ENCODE assay signal across 2 cellular contexts in the genomic region with DNA sequence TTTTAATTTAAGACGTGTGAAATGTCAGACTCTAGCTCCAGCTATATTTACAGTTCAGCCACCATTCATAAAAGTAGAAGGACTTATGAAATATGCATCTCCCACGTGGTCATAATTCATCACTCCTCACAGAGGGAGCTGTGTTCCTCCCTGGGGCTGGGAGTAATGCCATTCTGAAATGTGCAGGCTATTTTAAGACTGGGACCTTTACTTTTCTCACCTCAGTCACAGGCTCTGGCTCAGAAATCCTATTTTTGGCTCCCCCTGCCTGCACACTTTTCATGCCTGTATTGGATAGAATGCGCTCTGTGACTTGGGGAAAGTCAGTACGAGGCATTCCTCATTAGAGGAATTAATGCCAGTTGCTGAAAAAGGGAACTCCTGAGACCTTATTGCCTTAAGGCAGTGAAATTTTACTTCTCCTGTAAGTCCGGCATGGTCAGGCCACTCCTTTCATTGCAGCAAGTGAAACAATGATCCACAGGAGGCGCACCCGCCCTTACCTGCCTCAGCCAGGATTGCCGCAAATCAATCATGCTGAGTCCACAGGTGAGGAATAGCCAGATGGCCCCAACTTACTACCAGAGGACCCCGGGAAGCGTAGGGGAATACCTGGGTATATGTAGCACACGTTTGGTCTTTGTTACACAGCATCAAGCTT.
A peak's percentile ranks its signal among the peaks of the same experiment; 100 is the strongest.
TF ChIP-seq lines count a peak whose summit lies in the region.

No MANE protein-coding gene starts in this region.

TF ChIP-seq in GM23338, 12 proteins besides CTCF, POLR2A, EP300 and RAD21:
- no peak for TF ChIP-seq ZNF331 (CRISPR knock-in tag; IDR thresholded peaks at IDR 0.05; ENCODE audit: low read depth)
- TF ChIP-seq POLR2AphosphoS5 (IDR thresholded peaks at IDR 0.05; ENCODE audit: low read depth) = no peak
- TF ChIP-seq, protein P1, sequence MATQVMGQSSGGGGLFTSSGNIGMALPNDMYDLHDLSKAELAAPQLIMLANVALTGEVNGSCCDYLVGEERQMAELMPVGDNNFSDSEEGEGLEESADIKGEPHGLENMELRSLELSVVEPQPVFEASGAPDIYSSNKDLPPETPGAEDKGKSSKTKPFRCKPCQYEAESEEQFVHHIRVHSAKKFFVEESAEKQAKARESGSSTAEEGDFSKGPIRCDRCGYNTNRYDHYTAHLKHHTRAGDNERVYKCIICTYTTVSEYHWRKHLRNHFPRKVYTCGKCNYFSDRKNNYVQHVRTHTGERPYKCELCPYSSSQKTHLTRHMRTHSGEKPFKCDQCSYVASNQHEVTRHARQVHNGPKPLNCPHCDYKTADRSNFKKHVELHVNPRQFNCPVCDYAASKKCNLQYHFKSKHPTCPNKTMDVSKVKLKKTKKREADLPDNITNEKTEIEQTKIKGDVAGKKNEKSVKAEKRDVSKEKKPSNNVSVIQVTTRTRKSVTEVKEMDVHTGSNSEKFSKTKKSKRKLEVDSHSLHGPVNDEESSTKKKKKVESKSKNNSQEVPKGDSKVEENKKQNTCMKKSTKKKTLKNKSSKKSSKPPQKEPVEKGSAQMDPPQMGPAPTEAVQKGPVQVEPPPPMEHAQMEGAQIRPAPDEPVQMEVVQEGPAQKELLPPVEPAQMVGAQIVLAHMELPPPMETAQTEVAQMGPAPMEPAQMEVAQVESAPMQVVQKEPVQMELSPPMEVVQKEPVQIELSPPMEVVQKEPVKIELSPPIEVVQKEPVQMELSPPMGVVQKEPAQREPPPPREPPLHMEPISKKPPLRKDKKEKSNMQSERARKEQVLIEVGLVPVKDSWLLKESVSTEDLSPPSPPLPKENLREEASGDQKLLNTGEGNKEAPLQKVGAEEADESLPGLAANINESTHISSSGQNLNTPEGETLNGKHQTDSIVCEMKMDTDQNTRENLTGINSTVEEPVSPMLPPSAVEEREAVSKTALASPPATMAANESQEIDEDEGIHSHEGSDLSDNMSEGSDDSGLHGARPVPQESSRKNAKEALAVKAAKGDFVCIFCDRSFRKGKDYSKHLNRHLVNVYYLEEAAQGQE (IDR thresholded peaks at IDR 0.05; ENCODE audit: unreplicated experiment) = no peak
- TF ChIP-seq JUNB (IDR thresholded peaks at IDR 0.05; ENCODE audit: unreplicated experiment) = no peak
- no peak for TF ChIP-seq STAT1 (IDR thresholded peaks at IDR 0.05; ENCODE audit: unreplicated experiment)

TF ChIP-seq in H1, 55 proteins besides CTCF, POLR2A, EP300 and RAD21:
- TF ChIP-seq TCF12 (IDR thresholded peaks at IDR 0.05; ENCODE audit: low read depth, low read length) = 0 out of 2 replicates have a peak, but pooled peaks have one; percentile 5
- no peak for TF ChIP-seq JUND (IDR thresholded peaks at IDR 0.05; ENCODE audit: low read length)
